Comparison of ENCODE assay signal across 1 cellular context in genomic region chr11:66727282-66727882, GRCh38.
TF ChIP-seq lines count a peak whose summit lies in the region.

No MANE protein-coding gene starts in this region.

TF ChIP-seq in GM23338, 12 proteins besides CTCF, POLR2A, EP300 and RAD21 (continued from another document):
- TF ChIP-seq ZNF462 (CRISPR knock-in tag; IDR thresholded peaks at IDR 0.05) (no peak), STAT1 (IDR thresholded peaks at IDR 0.05; ENCODE audit: unreplicated experiment) (no peak)
TF ChIP-seq in GM23338: peak in this region for 2.
